ENCODE assay signal across 11 cellular contexts in genomic region chr20:44477151-44477550, GRCh38. TPM values are rescaled to one million over a fixed set of nuclear protein-coding genes. Genes with fewer than 3 reads are reported as not detected.
DNase-seq lines count a peak whose midpoint lies in the region; ATAC-seq and TF ChIP-seq lines count a peak whose summit lies in the region.
"Had no signal": no experiment of that assay in that cellular context is flagged by ENCODE, and none has a peak within 500 bp of the region (broad histone marks: within the 10 kb centered on the region; RNA-seq: fewer than 3 reads in every experiment).

No MANE protein-coding gene starts in this region.

- no peaks in the 10 kb centered on the region for H3K27me3 ChIP-seq in CD4-positive, alpha-beta memory T cell (ENCODE audit: insufficient read depth, low read length)
- H3K27me3 ChIP-seq in IMR-90 (ENCODE audit: control insufficient read depth, insufficient read depth, low read length) (no peaks in the 10 kb centered on the region), neural cell (ENCODE audit: insufficient read depth, low read depth, low read length) (no peaks in the 10 kb centered on the region)

- no peaks in the 10 kb centered on the region for H3K27me3 Mint-ChIP-seq in CD4-positive, alpha-beta memory T cell
- peaks cover 7% of the 10 kb centered on the region for H3K27me3 Mint-ChIP-seq in brain

- BruUV-seq in IMR-90 (replicated peaks; lab: Mats Ljungman, UMichigan) = no TSS peak

- no peak for TF ChIP-seq POLR2A in IMR-90 (IDR thresholded peaks at IDR 0.05; ENCODE audit: low read depth, low read length)

- no peak for TF ChIP-seq EP300 in neural cell (conservative IDR thresholded peaks at IDR 0.05; ENCODE audit: poor library complexity, severe bottlenecking)

- peak overlapping the region; percentile 4; the same call in 1 of the 2 replicates for H2AK5ac ChIP-seq in IMR-90 (ENCODE audit: low read depth, low read length)

- H3K14ac ChIP-seq in IMR-90 (replicated peaks; ENCODE audit: low read depth, low read length) = 0 out of 2 replicates have a peak overlapping the region, but pooled peaks have one; percentile 24

- H3K9ac ChIP-seq in IMR-90 (ENCODE audit: low read depth, low read length) (no peak overlapping the region), neural cell (ENCODE audit: low read length) (no peak overlapping the region)

- dilution Hi-C loops in IMR-90 (cut with HindIII; ENCODE audit: low sequenced_read_pairs, unreplicated experiment) = no loop called here

- H4K5ac ChIP-seq in IMR-90 (ENCODE audit: low read depth, low read length) = no peak overlapping the region

- H2BK5ac ChIP-seq in IMR-90 (ENCODE audit: low read depth, low read length, poor library complexity, severe bottlenecking) = no peak overlapping the region

- intact Hi-C loops in CD4-positive, alpha-beta memory T cell (cut with micrococcal nuclease) = loop anchor here (2.0 to 5.0 kb wide), 2 partner anchors 46 to 265 kb away; partner anchors contain the start of genes OSER1 and SERINC3
- intact Hi-C loops in IMR-90 (cut with micrococcal nuclease) = no loop called here

- peak overlapping the region; percentile 2; the same call in 1 of the 2 replicates for H3K4me2 ChIP-seq in IMR-90 (ENCODE audit: low read depth, low read length)
- H3K4me2 ChIP-seq in neural cell (ENCODE audit: low read length) = no peak overlapping the region

- peak overlapping the region; percentile 97 for H2AK9ac ChIP-seq in IMR-90 (replicated peaks; ENCODE audit: low read depth, low read length, poor library complexity)

- WGBS in IMR-90 (ENCODE audit: extremely low coverage in 2 of 2, insufficient read length in 1 of 2), 2 experiments = no CpG with 5 or more reads among the region's 3 CpGs

- in situ Hi-C loops in IMR-90 (cut with MboI; ENCODE audit: low sequenced_read_pairs) (loop anchor here (10.0 to 25.0 kb wide), 3 partner anchors 138 to 1310 kb away; partner anchors contain the start of genes DNTTIP1, OSER1 and WFDC3), GM13977 (cut with MboI; ENCODE audit: low pct_unique_long_range_greater_than_20kb, low sequenced_read_pairs, unreplicated experiment) (no loop called here)

- H3K18ac ChIP-seq in IMR-90 (ENCODE audit: low read depth, low read length) = no peak overlapping the region

- H2BK15ac ChIP-seq in IMR-90 (ENCODE audit: low read depth, low read length) = no peak overlapping the region

- no peak for DNase-seq in CD4-positive, alpha-beta memory T cell
- DNase-seq in IMR-90 = no peak
- DNase-seq in GM13977 (ENCODE audit: low spot score) = no peak
- DNase-seq in T-helper 9 cell = no peak
- DNase-seq: COR-L47, substantia nigra had no signal

- no peak overlapping the region for H3K27ac ChIP-seq in CD4-positive, alpha-beta memory T cell (ENCODE audit: low read depth, low read length)
- H3K27ac ChIP-seq in IMR-90 (ENCODE audit: insufficient read depth, low read length) = no peak overlapping the region
- no peak overlapping the region for H3K27ac ChIP-seq in neural cell (ENCODE audit: low read length)

- no peaks in the 10 kb centered on the region for H3K9me2 ChIP-seq in neural cell (ENCODE audit: insufficient read depth, low read length)

- no peak overlapping the region for H2AFZ ChIP-seq in IMR-90 (replicated peaks; ENCODE audit: low read length, poor library complexity)
- H2AFZ ChIP-seq in neural cell (ENCODE audit: low read depth, low read length) = no peak overlapping the region

- CTCF ChIA-PET in CD4-positive, alpha-beta memory T cell (lab: Charles Lee; ENCODE audit: partially characterized antibody) = interaction anchor here (2.1 kb wide), 1 partner anchor 133 kb away, joined by 9 read pairs; no protein-coding TSS in a partner anchor
- CTCF ChIA-PET in IMR-90 (lab: Yijun Ruan, JAX) = no interaction called here

- H3K4me1 ChIP-seq in CD4-positive, alpha-beta memory T cell (ENCODE audit: insufficient read depth, low read length) = peaks cover 17% of the 10 kb centered on the region
- H3K4me1 ChIP-seq in IMR-90 (ENCODE audit: control insufficient read depth, insufficient read depth, low read length) = peaks cover 4% of the 10 kb centered on the region; the same call in 1 of the 2 replicates

- 0 out of 4 replicates have a peak overlapping the region, but pooled peaks of 1 of the 2 experiments have one; percentile 26 for H4K8ac ChIP-seq in IMR-90 (ENCODE audit: low read depth in 2 of 2, low read length in 2 of 2)

- peak overlapping the region; percentile 92 to 99 (median 96) for H3K27ac Mint-ChIP-seq in CD4-positive, alpha-beta memory T cell
- peak overlapping the region in 1 of 5 experiments; percentile 59 for H3K27ac Mint-ChIP-seq in brain
- H3K27ac Mint-ChIP-seq: dendritic cell treated with granulocyte-macrophage colony-stimulating factor and Interleukin-4, amounts not matched to agents 40 ng/mL and 50 ng/mL, for 4 days had no signal

- H3K56ac ChIP-seq in IMR-90 (ENCODE audit: extremely low read depth, insufficient read depth, low read length) = no peak overlapping the region

- TF ChIP-seq RAD21 in IMR-90 (IDR thresholded peaks at IDR 0.05; ENCODE audit: low read length) (no peak), neural cell (conservative IDR thresholded peaks at IDR 0.05) (no peak)

- H3K4me3 Mint-ChIP-seq in CD4-positive, alpha-beta memory T cell = peak overlapping the region in 7 of 8 donors; percentile 2 to 93 (median 43)
- peak overlapping the region; percentile 94 to 98 (median 96) for H3K4me3 Mint-ChIP-seq in brain

- H3K9me3 Mint-ChIP-seq in CD4-positive, alpha-beta memory T cell = no peaks in the 10 kb centered on the region
- no peaks in the 10 kb centered on the region for H3K9me3 Mint-ChIP-seq in brain
- H3K9me3 Mint-ChIP-seq: dendritic cell treated with granulocyte-macrophage colony-stimulating factor and Interleukin-4, amounts not matched to agents 40 ng/mL and 50 ng/mL, for 4 days had no signal

- H3K4me1 Mint-ChIP-seq in CD4-positive, alpha-beta memory T cell = peaks cover 15 to 32% (median 28%) of the 10 kb centered on the region in 4 donors
- peaks cover 25% of the 10 kb centered on the region for H3K4me1 Mint-ChIP-seq in brain

- H4K91ac ChIP-seq in IMR-90 (ENCODE audit: insufficient read depth, low read depth, low read length) = no peak overlapping the region

- H3K9me1 ChIP-seq in IMR-90 (ENCODE audit: insufficient read depth, low read length) = peaks cover 14% of the 10 kb centered on the region; the same call in 1 of the 2 replicates

- no peaks in the 10 kb centered on the region for H3F3A ChIP-seq in neural cell (ENCODE audit: insufficient read depth, low read length, poor library complexity, severe bottlenecking)

- H4K20me1 ChIP-seq in IMR-90 (ENCODE audit: insufficient read depth, low read length) = no peaks in the 10 kb centered on the region; the same call in 1 of the 2 replicates
- H4K20me1 ChIP-seq in neural cell (ENCODE audit: insufficient read depth) = no peaks in the 10 kb centered on the region

- peak overlapping the region; percentile 92; the same call in 1 of the 2 replicates for H3K4ac ChIP-seq in IMR-90 (ENCODE audit: low read depth, low read length)

- H3K23ac ChIP-seq in IMR-90 (ENCODE audit: low read depth, low read length) = peak overlapping the region; percentile 70; the same call in 1 of the 2 replicates

- no peak for TF ChIP-seq CTCF in IMR-90 (conservative IDR thresholded peaks at IDR 0.05; ENCODE audit: low read depth, low read length)
- no peak for TF ChIP-seq CTCF in brain (conservative IDR thresholded peaks at IDR 0.05)
- TF ChIP-seq CTCF in neural cell (IDR thresholded peaks at IDR 0.05; ENCODE audit: poor library complexity, severe bottlenecking) = no peak
- no peak for TF ChIP-seq CTCF in GM13977 (IDR thresholded peaks at IDR 0.05; ENCODE audit: extremely low read depth, insufficient read depth, missing control alignments)

- H3K36me3 ChIP-seq in CD4-positive, alpha-beta memory T cell (ENCODE audit: insufficient read depth, low read length) = peaks cover 13% of the 10 kb centered on the region
- H3K36me3 ChIP-seq in IMR-90 (ENCODE audit: control insufficient read depth, insufficient read depth, low read length) (peaks cover 17% of the 10 kb centered on the region), neural cell (ENCODE audit: insufficient read depth, low read length) (no peaks in the 10 kb centered on the region)

- ATAC-seq in IMR-90 (ENCODE audit: low read depth) = no peak
- no peak for ATAC-seq in GM21528 (IDR thresholded peaks at IDR 0.05; ENCODE audit: low FRiP score, unreplicated experiment)
- ATAC-seq in GM19035 (IDR thresholded peaks at IDR 0.05; ENCODE audit: unreplicated experiment) = no peak

- H3K9me3 ChIP-seq in CD4-positive, alpha-beta memory T cell (ENCODE audit: control insufficient read depth in 1 of 2, low read length in 2 of 2) = no peaks in the 10 kb centered on the region
- H3K9me3 ChIP-seq in IMR-90 (ENCODE audit: control insufficient read depth, insufficient read depth, low read length) (no peaks in the 10 kb centered on the region), neural cell (ENCODE audit: low read length) (no peaks in the 10 kb centered on the region)

- no peak overlapping the region for H2BK20ac ChIP-seq in IMR-90 (ENCODE audit: low read depth, low read length)

- POLR2A ChIA-PET in CD4-positive, alpha-beta memory T cell (lab: Charles Lee; ENCODE audit: partially characterized antibody) = interaction anchor here (1.9 kb wide), 1 partner anchor 11 kb away, joined by 6 read pairs; no protein-coding TSS in a partner anchor
- POLR2A ChIA-PET in IMR-90 (lab: Charles Lee; ENCODE audit: unreplicated experiment) = no interaction called here

- peaks cover 20 to 49% of the 10 kb centered on the region in 2 experiments for H3K79me1 ChIP-seq in IMR-90 (ENCODE audit: low read depth in 1 of 2, low read length in 2 of 2)

- H3K79me2 ChIP-seq in neural cell (replicated peaks; ENCODE audit: insufficient read depth, low read length) = peaks cover 11% of the 10 kb centered on the region

- H3K4me3 ChIP-seq in CD4-positive, alpha-beta memory T cell (ENCODE audit: low read length in 2 of 2) = no peak overlapping the region
- H3K4me3 ChIP-seq in IMR-90 (ENCODE audit: insufficient read depth, low read depth, low read length) (no peak overlapping the region), neural cell (ENCODE audit: low read length) (peak overlapping the region; percentile 85)

- peaks cover 17 to 28% of the 10 kb centered on the region in 2 donors for H3K36me3 Mint-ChIP-seq in CD4-positive, alpha-beta memory T cell
- peaks cover 16% of the 10 kb centered on the region for H3K36me3 Mint-ChIP-seq in brain

- no peak overlapping the region for H2BK120ac ChIP-seq in IMR-90 (ENCODE audit: low read depth, low read length)

RNA-seq across cellular contexts. Expression of gene TTPAL, which starts 1.5 kb away (rescaled TPM):
- 10 to 100 TPM; 17.5 to 18.9 TPM for total RNA-seq in CD4-positive, alpha-beta memory T cell
- polyA plus RNA-seq in CD4-positive, alpha-beta memory T cell = 10 to 100 TPM in 1 of 2 donors, 1 to 10 TPM in 1; 5.7 to 12.3 TPM
- total RNA-seq in IMR-90 (2012; rRNA removed) = 8.2 and 11.9 TPM in 2 replicates
- polyA plus RNA-seq in IMR-90 (2012; rRNA removed) (18.1 and 18.8 TPM in 2 replicates), brain (ENCODE audit: insufficient read depth, low read depth, low replicate concordance) (8.4 TPM), neural cell (10.5 and 11.2 TPM in 2 replicates)
- polyA plus RNA-seq in IMR-90 (2012; cell fraction: cytosol; rRNA removed) = 8.8 and 17.5 TPM in 2 replicates
- polyA plus RNA-seq in IMR-90 (2012; cell fraction: nucleus; rRNA removed; ENCODE audit: low replicate concordance) = 17.9 and 18.6 TPM in 2 replicates
- polyA minus RNA-seq in neural cell = 19.2 and 20.3 TPM in 2 replicates

RNA-seq across cellular contexts. Expression of gene SERINC3, which starts 44.7 kb away (rescaled TPM):
- 10 to 100 TPM; 84.8 to 90.1 TPM for total RNA-seq in CD4-positive, alpha-beta memory T cell
- 100 to 1,000 TPM; 184 to 212 TPM for polyA plus RNA-seq in CD4-positive, alpha-beta memory T cell
- total RNA-seq in IMR-90 (2012; rRNA removed) = 88.3 and 101 TPM in 2 replicates
- polyA plus RNA-seq in IMR-90 (2012; rRNA removed) = 132 TPM in 2 replicates
- polyA plus RNA-seq in IMR-90 (2012; cell fraction: cytosol; rRNA removed) = 80.8 and 87.4 TPM in 2 replicates
- polyA plus RNA-seq in IMR-90 (2012; cell fraction: nucleus; rRNA removed; ENCODE audit: low replicate concordance) = 53.6 and 92.5 TPM in 2 replicates
- polyA plus RNA-seq in brain (ENCODE audit: insufficient read depth, low read depth, low replicate concordance) = 104 TPM
- polyA plus RNA-seq in neural cell = 63.2 and 64.5 TPM in 2 replicates
- polyA minus RNA-seq in neural cell = 84.4 and 89.6 TPM in 2 replicates
